17 cellular contexts compared by ENCODE assay signal in the genomic region with DNA sequence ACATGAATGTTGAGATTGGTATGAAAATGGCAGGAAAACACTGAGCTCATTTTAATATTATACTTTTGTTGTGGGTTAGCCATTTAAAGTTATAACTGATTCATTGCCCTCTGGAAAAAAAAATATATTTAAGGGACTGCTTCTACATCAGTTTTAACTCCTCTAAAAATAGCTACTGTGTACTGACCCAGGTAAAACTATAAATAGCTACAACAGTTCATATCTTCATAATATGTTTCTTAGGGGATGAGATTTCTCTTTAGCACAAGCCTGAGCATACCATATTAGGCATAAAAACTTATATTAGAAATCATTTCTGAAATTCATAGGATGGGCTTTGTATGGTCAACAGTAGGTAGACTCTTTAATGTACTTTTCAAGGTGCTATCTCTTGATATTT.
A peak's percentile ranks its signal among the peaks of the same experiment; 100 is the strongest.
DNase-seq lines count a peak whose midpoint lies in the region; ATAC-seq and TF ChIP-seq lines count a peak whose summit lies in the region.
"Had no signal": no experiment of that assay in that cellular context is flagged by ENCODE, and none has a peak within 500 bp of the region (broad histone marks: within the 10 kb centered on the region; RNA-seq: fewer than 3 reads in every experiment).

No MANE protein-coding gene starts in this region.

- H3K27ac ChIP-seq in cardiac muscle cell (peak overlapping the region; percentile 83), lower lobe of right lung (no peak overlapping the region)
- H3K27ac ChIP-seq: C4-2B, HL-60 had no signal

- no peaks in the 10 kb centered on the region for H3K9me3 ChIP-seq in cardiac muscle cell (ENCODE audit: low read depth)
- H3K9me3 ChIP-seq in T-helper 17 cell (ENCODE audit: control insufficient read depth, low read length, poor library complexity, severe bottlenecking), result no peaks in the 10 kb centered on the region
- no peaks in the 10 kb centered on the region for H3K9me3 ChIP-seq in lower lobe of right lung
- H3K9me3 ChIP-seq: BE2C, HAP-1 had no signal

- no peaks in the 10 kb centered on the region for H3K27me3 ChIP-seq in cardiac muscle cell
- no peaks in the 10 kb centered on the region for H3K27me3 ChIP-seq in lower lobe of right lung (ENCODE audit: low read depth)
- H3K27me3 ChIP-seq: BE2C had no signal

- peak overlapping the region; percentile 51 for H3K27ac Mint-ChIP-seq in T-helper 17 cell
- H3K27ac Mint-ChIP-seq: HFFc6 had no signal

- H3K4me1 ChIP-seq in cardiac muscle cell (ENCODE audit: low read depth), result peaks cover 27% of the 10 kb centered on the region
- no peaks in the 10 kb centered on the region for H3K4me1 ChIP-seq in lower lobe of right lung
- H3K4me1 ChIP-seq: BE2C had no signal

- H3K27me3 Mint-ChIP-seq in T-helper 17 cell, result no peaks in the 10 kb centered on the region
- H3K27me3 Mint-ChIP-seq: CD4-positive, alpha-beta memory T cell had no signal

- no peak for DNase-seq in cardiac muscle cell (ENCODE audit: low read depth in 1 of 2, low spot score in 1 of 2)
- DNase-seq in cardiac septum (ENCODE audit: low spot score), result no peak
- no peak for DNase-seq in T-helper 17 cell
- no peak for DNase-seq in left ventricle myocardium superior
- no peak for DNase-seq in lower lobe of right lung
- DNase-seq in kidney tubule cell (ENCODE audit: low spot score), result no peak
- DNase-seq: BE2C; CD4-positive, alpha-beta memory T cell; COR-L47; DMS153; DMS79 treated with DMSO at 0.1 percent for 48 hours; EL; HFFc6 had no signal

- peaks cover 7% of the 10 kb centered on the region for H3K36me3 Mint-ChIP-seq in T-helper 17 cell (ENCODE audit: low read depth)

- H3K36me3 ChIP-seq in cardiac muscle cell (peaks cover 46% of the 10 kb centered on the region), lower lobe of right lung (peaks cover 89% of the 10 kb centered on the region)

- H3K4me3 Mint-ChIP-seq in T-helper 17 cell, result no peak overlapping the region
- H3K4me3 Mint-ChIP-seq: CD4-positive, alpha-beta memory T cell; HFFc6 had no signal

- TF ChIP-seq CTCF in cardiac muscle cell (IDR thresholded peaks at IDR 0.05; ENCODE audit: low read depth, low read length) (no peak), lower lobe of right lung (IDR thresholded peaks at IDR 0.05) (no peak)

- peaks cover 23% of the 10 kb centered on the region for H3K4me1 Mint-ChIP-seq in T-helper 17 cell

- ATAC-seq in T-helper 17 cell (no peak), left ventricle myocardium superior (peak; percentile 67), lower lobe of right lung (no peak), HG02884 (IDR thresholded peaks at IDR 0.05; ENCODE audit: unreplicated experiment) (no peak)

- intact Hi-C loops in cardiac septum (cut with DNase I) (loop anchor here (10.0 kb wide), 1 partner anchor 216 kb away; a partner anchor contains a TSS), left ventricle myocardium superior (cut with micrococcal nuclease) (no loop called here), lower lobe of right lung (cut with DNase I) (no loop called here)

- H3K4me3 ChIP-seq in cardiac muscle cell (peak overlapping the region; percentile 6), lower lobe of right lung (no peak overlapping the region)
- H3K4me3 ChIP-seq: HAP-1 had no signal
